18 cellular contexts compared by ENCODE assay signal in genomic region chr7:7247658-7248057, GRCh38.
DNase-seq lines count a peak whose midpoint lies in the region; ATAC-seq and TF ChIP-seq lines count a peak whose summit lies in the region.
"Had no signal": no experiment of that assay in that cellular context is flagged by ENCODE, and none has a peak within 500 bp of the region (broad histone marks: within the 10 kb centered on the region; RNA-seq: fewer than 3 reads in every experiment).

No MANE protein-coding gene starts in this region.

- no peak for ATAC-seq in stimulated activated memory B cell treated with anti-CD40 and anti-IgM and Interleukin-4, amounts not matched to agents 10 μg/mL and 1 μg/mL and 100 μg/mL, for 72 hours
- no peak for ATAC-seq in HG02571 (IDR thresholded peaks at IDR 0.05; ENCODE audit: unreplicated experiment)
- ATAC-seq: HCT116 had no signal

- H3K4me3 ChIP-seq in breast epithelium (no peak overlapping the region), OCI-LY3 (ENCODE audit: low read length) (peak overlapping the region; percentile 62), epithelial cell of proximal tubule (ENCODE audit: low read depth, low read length) (peak overlapping the region; percentile 10)
- H3K4me3 ChIP-seq: hepatocyte, MG63 had no signal

- H3K4me1 Mint-ChIP-seq in MCF 10A (ENCODE audit: insufficient read depth, unreplicated experiment) = peaks cover 6% of the 10 kb centered on the region
- H3K4me1 Mint-ChIP-seq in stimulated activated memory B cell treated with anti-CD40 and anti-IgM and Interleukin-4, amounts not matched to agents 10 μg/mL and 1 μg/mL and 100 μg/mL, for 72 hours = peaks cover 56% of the 10 kb centered on the region
- peaks cover 10% of the 10 kb centered on the region for H3K4me1 Mint-ChIP-seq in activated T-helper 2 cell treated with anti-CD3 and anti-CD28 coated beads, Interferon-gamma antibody, Interleukin-2, Interleukin-4, amounts not matched to agents 10 μg/mL and 5 μg/mL and 100 μg/mL, durations not matched to agents 14 hours and 24 hours and 36 hours (ENCODE audit: low read depth)

- no peaks in the 10 kb centered on the region for H3K9me3 ChIP-seq in breast epithelium
- H3K9me3 ChIP-seq in OCI-LY3 (ENCODE audit: insufficient read depth, low read length) = no peaks in the 10 kb centered on the region
- H3K9me3 ChIP-seq: MG63, sigmoid colon had no signal

- TF ChIP-seq POLR2A in breast epithelium (IDR thresholded peaks at IDR 0.05) = no peak

- no peak for DNase-seq in MCF 10A (ENCODE audit: unreplicated experiment)
- DNase-seq in breast epithelium (ENCODE audit: low spot score in 2 of 2) = no peak
- no peak for DNase-seq in epithelial cell of proximal tubule (ENCODE audit: low read depth)
- DNase-seq in anterior cingulate cortex (lab: John Stamatoyannopoulos, UW) = no peak
- DNase-seq in activated T-helper 2 cell treated with anti-CD3 and anti-CD28 coated beads, Interferon-gamma antibody, Interleukin-2, Interleukin-4, amounts not matched to agents 10 μg/mL and 5 μg/mL and 100 μg/mL, durations not matched to agents 14 hours and 24 hours and 36 hours (ENCODE audit: low spot score) = no peak
- DNase-seq: activated T-cell treated with anti-CD3 and anti-CD28 coated beads for 4 hours, caudate nucleus, MG63, NCI-H187, NCI-H510A, SHP77, sigmoid colon, T1000 had no signal

- peak overlapping the region; percentile 79 for H3K4me2 ChIP-seq in OCI-LY3 (ENCODE audit: low read length)
- H3K4me2 ChIP-seq: hepatocyte had no signal

- H3K27ac ChIP-seq in breast epithelium (no peak overlapping the region), OCI-LY3 (ENCODE audit: low read length) (no peak overlapping the region)
- H3K27ac ChIP-seq: hepatocyte, sigmoid colon had no signal

- H3K36me3 Mint-ChIP-seq in MCF 10A (ENCODE audit: insufficient read depth, unreplicated experiment) = peaks cover 17% of the 10 kb centered on the region
- peaks cover 20% of the 10 kb centered on the region for H3K36me3 Mint-ChIP-seq in stimulated activated memory B cell treated with anti-CD40 and anti-IgM and Interleukin-4, amounts not matched to agents 10 μg/mL and 1 μg/mL and 100 μg/mL, for 72 hours
- peaks cover 54% of the 10 kb centered on the region for H3K36me3 Mint-ChIP-seq in activated T-helper 2 cell treated with anti-CD3 and anti-CD28 coated beads, Interferon-gamma antibody, Interleukin-2, Interleukin-4, amounts not matched to agents 10 μg/mL and 5 μg/mL and 100 μg/mL, durations not matched to agents 14 hours and 24 hours and 36 hours (ENCODE audit: low read depth)

- POLR2A ChIA-PET in MCF 10A (lab: Yijun Ruan, JAX) = no interaction called here

- H3K4me1 ChIP-seq in breast epithelium (no peaks in the 10 kb centered on the region), OCI-LY3 (ENCODE audit: low read length) (peaks cover 52% of the 10 kb centered on the region)

- BruUV-seq in MCF 10A (replicated peaks; lab: Mats Ljungman, UMichigan) = no TSS peak

- H3K9me3 Mint-ChIP-seq in MCF 10A (ENCODE audit: unreplicated experiment) = no peaks in the 10 kb centered on the region
- H3K9me3 Mint-ChIP-seq in stimulated activated memory B cell treated with anti-CD40 and anti-IgM and Interleukin-4, amounts not matched to agents 10 μg/mL and 1 μg/mL and 100 μg/mL, for 72 hours = no peaks in the 10 kb centered on the region
- no peaks in the 10 kb centered on the region for H3K9me3 Mint-ChIP-seq in activated T-helper 2 cell treated with anti-CD3 and anti-CD28 coated beads, Interferon-gamma antibody, Interleukin-2, Interleukin-4, amounts not matched to agents 10 μg/mL and 5 μg/mL and 100 μg/mL, durations not matched to agents 14 hours and 24 hours and 36 hours

- H3K4me3 Mint-ChIP-seq in MCF 10A (ENCODE audit: unreplicated experiment) = no peak overlapping the region
- H3K4me3 Mint-ChIP-seq in stimulated activated memory B cell treated with anti-CD40 and anti-IgM and Interleukin-4, amounts not matched to agents 10 μg/mL and 1 μg/mL and 100 μg/mL, for 72 hours = peak overlapping the region; percentile 62
- no peak overlapping the region for H3K4me3 Mint-ChIP-seq in activated T-helper 2 cell treated with anti-CD3 and anti-CD28 coated beads, Interferon-gamma antibody, Interleukin-2, Interleukin-4, amounts not matched to agents 10 μg/mL and 5 μg/mL and 100 μg/mL, durations not matched to agents 14 hours and 24 hours and 36 hours (ENCODE audit: low read depth)

- H3K27me3 ChIP-seq in breast epithelium = no peaks in the 10 kb centered on the region
- no peaks in the 10 kb centered on the region for H3K27me3 ChIP-seq in OCI-LY3 (ENCODE audit: low read depth, low read length)
- H3K27me3 ChIP-seq: hepatocyte, MG63, sigmoid colon had no signal

- intact Hi-C loops in MCF 10A (cut with micrococcal nuclease) = no loop called here
- intact Hi-C loops in breast epithelium (cut with DNase I; ENCODE audit: low total_unique reads) = no loop called here
- intact Hi-C loops in activated T-helper 2 cell treated with anti-CD3 and anti-CD28 coated beads, Interferon-gamma antibody, Interleukin-2, Interleukin-4, amounts not matched to agents 10 μg/mL and 5 μg/mL and 100 μg/mL, durations not matched to agents 14 hours and 24 hours and 36 hours (cut with micrococcal nuclease) = no loop called here

- H3K27ac Mint-ChIP-seq in MCF 10A (ENCODE audit: low read depth, unreplicated experiment) = peak overlapping the region; percentile 42
- peak overlapping the region; percentile 77 for H3K27ac Mint-ChIP-seq in stimulated activated memory B cell treated with anti-CD40 and anti-IgM and Interleukin-4, amounts not matched to agents 10 μg/mL and 1 μg/mL and 100 μg/mL, for 72 hours
- no peak overlapping the region for H3K27ac Mint-ChIP-seq in activated T-helper 2 cell treated with anti-CD3 and anti-CD28 coated beads, Interferon-gamma antibody, Interleukin-2, Interleukin-4, amounts not matched to agents 10 μg/mL and 5 μg/mL and 100 μg/mL, durations not matched to agents 14 hours and 24 hours and 36 hours

- TF ChIP-seq CTCF in MCF 10A (IDR thresholded peaks at IDR 0.05; ENCODE audit: unreplicated experiment) (no peak), breast epithelium (IDR thresholded peaks at IDR 0.05) (no peak), OCI-LY3 (IDR thresholded peaks at IDR 0.05; ENCODE audit: low read depth, low read length) (no peak), epithelial cell of proximal tubule (conservative IDR thresholded peaks at IDR 0.05; ENCODE audit: low read depth, low read length) (no peak)

- no peak overlapping the region for H2AFZ ChIP-seq in OCI-LY3 (ENCODE audit: low read depth, low read length)
- H2AFZ ChIP-seq: hepatocyte had no signal

- 0 out of 2 replicates have a peak, but pooled peaks cover 1% of the 10 kb centered on the region for H4K20me1 ChIP-seq in OCI-LY3 (ENCODE audit: insufficient read depth, low read length)

- no peaks in the 10 kb centered on the region for H3K27me3 Mint-ChIP-seq in MCF 10A (ENCODE audit: insufficient read depth, unreplicated experiment)
- no peaks in the 10 kb centered on the region for H3K27me3 Mint-ChIP-seq in stimulated activated memory B cell treated with anti-CD40 and anti-IgM and Interleukin-4, amounts not matched to agents 10 μg/mL and 1 μg/mL and 100 μg/mL, for 72 hours
- no peaks in the 10 kb centered on the region for H3K27me3 Mint-ChIP-seq in activated T-helper 2 cell treated with anti-CD3 and anti-CD28 coated beads, Interferon-gamma antibody, Interleukin-2, Interleukin-4, amounts not matched to agents 10 μg/mL and 5 μg/mL and 100 μg/mL, durations not matched to agents 14 hours and 24 hours and 36 hours (ENCODE audit: low read depth)

- H3K9ac ChIP-seq in OCI-LY3 (ENCODE audit: low read length) = peak overlapping the region; percentile 44

- H3K79me2 ChIP-seq in OCI-LY3 (ENCODE audit: low read length) = peaks cover 3% of the 10 kb centered on the region; the same call in 1 of the 2 replicates
- H3K79me2 ChIP-seq: hepatocyte had no signal

- H3K36me3 ChIP-seq in breast epithelium = no peaks in the 10 kb centered on the region
- no peaks in the 10 kb centered on the region for H3K36me3 ChIP-seq in OCI-LY3 (replicated peaks; ENCODE audit: low read depth, low read length)
- H3K36me3 ChIP-seq: sigmoid colon had no signal

- CTCF ChIA-PET in MCF 10A (lab: Yijun Ruan, JAX) = no interaction called here

Comparison
In these comparisons a context has a peak if more than half of its experiments do, and no peak if none do; other contexts are left out.
1. H3K4me3 ChIP-seq: peak in OCI-LY3 (single experiment) and epithelial cell of proximal tubule (single experiment); none in breast epithelium (0 of 3).